16 cellular contexts compared by ENCODE assay signal in the genomic region with DNA sequence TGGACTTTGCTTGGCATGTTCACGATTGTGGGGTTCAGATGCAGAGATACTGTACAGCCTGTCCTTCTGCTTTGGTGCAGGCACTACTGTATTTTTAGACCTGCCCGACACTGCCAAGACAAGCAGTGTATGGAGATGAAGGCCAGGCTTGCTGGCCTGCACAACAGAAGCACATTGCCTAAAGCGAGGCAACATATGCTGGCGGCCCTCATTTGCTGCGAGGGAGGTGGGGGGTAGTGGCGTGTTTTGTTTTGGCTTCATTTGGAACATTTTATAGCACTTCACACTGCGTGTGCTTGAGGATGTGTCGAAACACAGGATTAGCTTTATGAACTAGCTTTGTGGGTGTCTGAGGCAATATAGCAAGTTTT. TPM values are rescaled to one million over a fixed set of nuclear protein-coding genes. Genes with fewer than 3 reads are reported as not detected.
A peak's percentile ranks its signal among the peaks of the same experiment; 100 is the strongest.
DNase-seq lines count a peak whose midpoint lies in the region; ATAC-seq and TF ChIP-seq lines count a peak whose summit lies in the region.
"Had no signal": no experiment of that assay in that cellular context is flagged by ENCODE, and none has a peak within 500 bp of the region (broad histone marks: within the 10 kb centered on the region; RNA-seq: fewer than 3 reads in every experiment).

No MANE protein-coding gene starts in this region.

- no peak for TF ChIP-seq CTCF in GM23338 (conservative IDR thresholded peaks at IDR 0.05; ENCODE audit: low read depth in 2 of 2)
- no peak for TF ChIP-seq CTCF in cardiac muscle cell (IDR thresholded peaks at IDR 0.05; ENCODE audit: low read depth, low read length)
- TF ChIP-seq CTCF in BE2C (IDR thresholded peaks at IDR 0.05; ENCODE audit: low read depth, low read length): no peak

- H3K9me3 Mint-ChIP-seq in GM23338: no peaks in the 10 kb centered on the region
- no peaks in the 10 kb centered on the region for H3K9me3 Mint-ChIP-seq in activated naive CD4-positive, alpha-beta T cell treated with anti-CD3 and anti-CD28 coated beads, Interleukin-2, amount 10 ng/mL, durations not matched to agents 7 days and 5 days
- H3K9me3 Mint-ChIP-seq: activated T-helper 17 cell treated with anti-CD3 and anti-CD28 coated beads, Interleukin-2, amount 50 U/mL, for 72 hours; natural killer cell treated with Interleukin-12 subunit alpha and Interleukin-12 subunit beta and Interleukin-15 and Interleukin-18, amount 100 ng/mL, for 72 hours had no signal

- in situ Hi-C loops in KBM-7 (cut with MboI; ENCODE audit: low pct_unique_long_range_greater_than_20kb, low sequenced_read_pairs): no loop called here

- H3K27me3 Mint-ChIP-seq in GM23338 (ENCODE audit: insufficient read depth, low read depth, poor library complexity): peaks cover 12% of the 10 kb centered on the region
- H3K27me3 Mint-ChIP-seq in activated naive CD4-positive, alpha-beta T cell treated with anti-CD3 and anti-CD28 coated beads, Interleukin-2, amount 10 ng/mL, durations not matched to agents 7 days and 5 days: no peaks in the 10 kb centered on the region
- H3K27me3 Mint-ChIP-seq: activated T-helper 17 cell treated with anti-CD3 and anti-CD28 coated beads, Interleukin-2, amount 50 U/mL, for 72 hours; natural killer cell treated with Interleukin-12 subunit alpha and Interleukin-12 subunit beta and Interleukin-15 and Interleukin-18, amount 100 ng/mL, for 72 hours; T-helper 17 cell had no signal

- H3F3A ChIP-seq in GM23338 (replicated peaks; ENCODE audit: low read depth): no peaks in the 10 kb centered on the region

- H3K9me2 ChIP-seq in GM23338 (ENCODE audit: insufficient read depth): no peaks in the 10 kb centered on the region; the same call in 1 of the 2 replicates

- no peaks in the 10 kb centered on the region for H4K20me1 ChIP-seq in GM23338 (replicated peaks; ENCODE audit: insufficient read depth)

- intact Hi-C loops in sciatic nerve (cut with DNase I): no loop called here

- H3K4me1 Mint-ChIP-seq in GM23338: peaks cover 33% of the 10 kb centered on the region
- H3K4me1 Mint-ChIP-seq in activated naive CD4-positive, alpha-beta T cell treated with anti-CD3 and anti-CD28 coated beads, Interleukin-2, amount 10 ng/mL, durations not matched to agents 7 days and 5 days: no peaks in the 10 kb centered on the region
- H3K4me1 Mint-ChIP-seq: activated T-helper 17 cell treated with anti-CD3 and anti-CD28 coated beads, Interleukin-2, amount 50 U/mL, for 72 hours; T-helper 17 cell had no signal

- H3K79me2 ChIP-seq in GM23338 (replicated peaks; ENCODE audit: insufficient read depth): no peaks in the 10 kb centered on the region

- H3K4me3 ChIP-seq in GM23338: no peak overlapping the region
- H3K4me3 ChIP-seq in cardiac muscle cell: no peak overlapping the region
- H3K4me3 ChIP-seq in BE2C (ENCODE audit: low read depth, low read length): no peak overlapping the region
- H3K4me3 ChIP-seq: HAP-1, stomach had no signal

- H3K27ac Mint-ChIP-seq in GM23338: peak overlapping the region; percentile 60; the same call in 1 of the 2 replicates
- no peak overlapping the region for H3K27ac Mint-ChIP-seq in activated naive CD4-positive, alpha-beta T cell treated with anti-CD3 and anti-CD28 coated beads, Interleukin-2, amount 10 ng/mL, durations not matched to agents 7 days and 5 days
- H3K27ac Mint-ChIP-seq: activated T-helper 17 cell treated with anti-CD3 and anti-CD28 coated beads, Interleukin-2, amount 50 U/mL, for 72 hours; natural killer cell treated with Interleukin-12 subunit alpha and Interleukin-12 subunit beta and Interleukin-15 and Interleukin-18, amount 100 ng/mL, for 72 hours; T-helper 17 cell had no signal

- no peak overlapping the region for H3K27ac ChIP-seq in GM23338 (ENCODE audit: low read depth)
- peak overlapping the region; percentile 55 for H3K27ac ChIP-seq in cardiac muscle cell
- H3K27ac ChIP-seq: RWPE1, stomach had no signal

- H3K4me2 ChIP-seq in GM23338: no peak overlapping the region

- no peak overlapping the region for H2AFZ ChIP-seq in GM23338

- H3K4me3 Mint-ChIP-seq in GM23338: no peak overlapping the region
- H3K4me3 Mint-ChIP-seq in activated naive CD4-positive, alpha-beta T cell treated with anti-CD3 and anti-CD28 coated beads, Interleukin-2, amount 10 ng/mL, durations not matched to agents 7 days and 5 days: no peak overlapping the region
- H3K4me3 Mint-ChIP-seq: activated T-helper 17 cell treated with anti-CD3 and anti-CD28 coated beads, Interleukin-2, amount 50 U/mL, for 72 hours; natural killer cell treated with Interleukin-12 subunit alpha and Interleukin-12 subunit beta and Interleukin-15 and Interleukin-18, amount 100 ng/mL, for 72 hours; T-helper 17 cell had no signal

- CTCF ChIA-PET in activated naive CD4-positive, alpha-beta T cell treated with anti-CD3 and anti-CD28 coated beads, Interleukin-2, amount 10 ng/mL, durations not matched to agents 7 days and 5 days (lab: Charles Lee): interaction anchor here (1.3 kb wide), 1 partner anchor 17 kb away, joined by 3 read pairs; no protein-coding TSS in a partner anchor

- peaks cover 4% of the 10 kb centered on the region for H3K36me3 Mint-ChIP-seq in GM23338 (ENCODE audit: low read depth)
- H3K36me3 Mint-ChIP-seq in activated naive CD4-positive, alpha-beta T cell treated with anti-CD3 and anti-CD28 coated beads, Interleukin-2, amount 10 ng/mL, durations not matched to agents 7 days and 5 days: no peaks in the 10 kb centered on the region
- H3K36me3 Mint-ChIP-seq: natural killer cell treated with Interleukin-12 subunit alpha and Interleukin-12 subunit beta and Interleukin-15 and Interleukin-18, amount 100 ng/mL, for 72 hours had no signal

- H3K4me1 ChIP-seq in GM23338 (ENCODE audit: insufficient read depth): peaks cover 4% of the 10 kb centered on the region; the same call in 1 of the 2 replicates
- peaks cover 21% of the 10 kb centered on the region for H3K4me1 ChIP-seq in cardiac muscle cell (ENCODE audit: low read depth)
- no peaks in the 10 kb centered on the region for H3K4me1 ChIP-seq in BE2C

- no peaks in the 10 kb centered on the region for H3K9me3 ChIP-seq in cardiac muscle cell (ENCODE audit: low read depth)
- no peaks in the 10 kb centered on the region for H3K9me3 ChIP-seq in BE2C
- H3K9me3 ChIP-seq: HAP-1, stomach had no signal

- H3K27me3 ChIP-seq in GM23338 (ENCODE audit: insufficient read depth): no peaks in the 10 kb centered on the region
- H3K27me3 ChIP-seq in cardiac muscle cell: no peaks in the 10 kb centered on the region
- no peaks in the 10 kb centered on the region for H3K27me3 ChIP-seq in BE2C
- H3K27me3 ChIP-seq: stomach had no signal

- DNase-seq in GM23338 (ENCODE audit: low spot score) (no peak), NCI-H526 treated with DMSO at 0.1 percent for 48 hours (lab: John Stamatoyannopoulos, UW) (peak; percentile 70), cardiac muscle cell (ENCODE audit: low read depth in 1 of 2, low spot score in 1 of 2) (peak in 1 of 2 donors; percentile 32), sciatic nerve (ENCODE audit: low spot score) (no peak), SK-N-DZ (ENCODE audit: low spot score) (no peak), KBM-7 (no peak), BE2C (no peak)
- no peak for DNase-seq in activated naive CD4-positive, alpha-beta T cell treated with anti-CD3 and anti-CD28 coated beads, Interleukin-2, amount 10 ng/mL, durations not matched to agents 7 days and 5 days
- DNase-seq: activated CD4-positive, CD25-positive, alpha-beta regulatory T cell; mammary epithelial cell; stomach; T-helper 17 cell had no signal

- ATAC-seq in GM23338: no peak
- ATAC-seq in sciatic nerve: peak; percentile 38
- ATAC-seq: activated T-helper 17 cell treated with anti-CD3 and anti-CD28 coated beads, Interleukin-2, amount 50 U/mL, for 72 hours; natural killer cell treated with Interleukin-12 subunit alpha and Interleukin-12 subunit beta and Interleukin-15 and Interleukin-18, amount 100 ng/mL, for 72 hours; T-helper 17 cell had no signal

- H3K36me3 ChIP-seq in GM23338 (ENCODE audit: insufficient read depth) (no peaks in the 10 kb centered on the region), cardiac muscle cell (no peaks in the 10 kb centered on the region), BE2C (no peaks in the 10 kb centered on the region)
- H3K36me3 ChIP-seq: HAP-1 had no signal

TF ChIP-seq in GM23338, 12 proteins besides CTCF, POLR2A, EP300 and RAD21 (continues in another document):
- TF ChIP-seq JUNB (IDR thresholded peaks at IDR 0.05; ENCODE audit: unreplicated experiment): no peak

RNA-seq across cellular contexts. Expression of gene TMEM182, which starts 27.0 kb away (rescaled TPM):
- total RNA-seq in GM23338 (2014; rRNA removed; shearing (Covaris generic)): 6.2 and 7.2 TPM in 2 replicates
- polyA plus RNA-seq in GM23338 (2016; fragmentation: Nextera tagmentation; extraction: Ambion mirVana): 2.9 and 5.2 TPM in 2 replicates
- 2.7 and 5.2 TPM in 2 replicates for total RNA-seq in cardiac muscle cell
- 6.8 and 19.3 TPM in 2 replicates for polyA plus RNA-seq in cardiac muscle cell
- 2.6 TPM for total RNA-seq in sciatic nerve
- polyA plus RNA-seq in SK-N-DZ (2014; cell fraction: cytosol; rRNA removed): 5.8 and 8.8 TPM in 2 replicates
- 3.5 and 4.0 TPM in 2 replicates for polyA plus RNA-seq in SK-N-DZ (2014; cell fraction: nucleus; rRNA removed)
- polyA plus RNA-seq in BE2C (2012; ENCODE audit: insufficient read depth, insufficient read length, low read depth): 0.82 TPM
